Comparison of ENCODE assay signal across 22 cellular contexts in the genomic region with DNA sequence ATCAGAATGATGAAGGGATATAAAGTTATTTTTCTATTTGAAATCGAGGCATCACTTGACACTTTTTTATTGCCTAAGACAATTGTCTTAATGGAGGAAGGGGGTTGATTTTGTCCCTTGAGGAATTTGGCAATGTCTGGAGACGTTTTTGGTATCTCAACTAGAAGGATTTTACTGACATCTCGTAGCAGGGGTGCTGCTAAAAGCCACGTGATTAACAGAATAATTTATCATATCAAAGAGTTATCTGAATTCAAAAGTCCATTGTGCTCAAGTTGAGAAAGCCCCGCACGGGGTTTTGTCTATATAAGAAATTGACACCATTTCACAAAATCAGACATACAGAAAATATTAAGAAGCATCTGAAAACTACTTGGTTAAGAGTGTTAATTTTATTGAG. TPM values are rescaled to one million over a fixed set of nuclear protein-coding genes. Genes with fewer than 3 reads are reported as not detected.
A peak's percentile ranks its signal among the peaks of the same experiment; 100 is the strongest.
DNase-seq lines count a peak whose midpoint lies in the region; ATAC-seq and TF ChIP-seq lines count a peak whose summit lies in the region.
"Had no signal": no experiment of that assay in that cellular context is flagged by ENCODE, and none has a peak within 500 bp of the region (broad histone marks: within the 10 kb centered on the region; RNA-seq: fewer than 3 reads in every experiment).

No MANE protein-coding gene starts in this region.

- TF ChIP-seq CTCF in Caco-2 (IDR thresholded peaks at IDR 0.05; ENCODE audit: insufficient read depth in 1 of 2, low read depth in 1 of 2, low read length in 1 of 2, severe bottlenecking in 1 of 2, unreplicated experiment in 1 of 2) = no peak
- TF ChIP-seq CTCF in dorsolateral prefrontal cortex (IDR thresholded peaks at IDR 0.05 in 54 of 56, conservative IDR thresholded peaks at IDR 0.05 in 2 of 56; ENCODE audit: low read depth in 1 of 56, partially characterized antibody in 56 of 56) = no peak

- H3K27ac ChIP-seq in dorsolateral prefrontal cortex (peak overlapping the region in 58 of 59 donors; percentile 50 to 93 (median 86)), substantia nigra (ENCODE audit: low read depth, low read length, poor library complexity, severe bottlenecking) (peak overlapping the region; percentile 65)
- H3K27ac ChIP-seq: 22Rv1, A549, C4-2B had no signal

- ATAC-seq in GM21786 (IDR thresholded peaks at IDR 0.05; ENCODE audit: unreplicated experiment) = no peak
- ATAC-seq: A549, GM12878, K562 had no signal

- no peak for DNase-seq in Caco-2
- no peak for DNase-seq in dorsolateral prefrontal cortex
- peak; percentile 17 for DNase-seq in medulla oblongata (ENCODE audit: extremely low spot score)
- DNase-seq in substantia nigra (lab: John Stamatoyannopoulos, UW) = peak in 1 of 49 donors; percentile 0
- DNase-seq in activated effector memory CD4-positive, alpha-beta T cell treated with anti-CD3 and anti-CD28 coated beads, Interleukin-2, amount 50 U/mL, for 16 hours = no peak
- no peak for DNase-seq in NCI-H2081 (lab: John Stamatoyannopoulos, UW)
- DNase-seq: AML-193; Calu3; CD4-positive, alpha-beta T cell; DND-41; EL; IMR-90 had no signal

- no TSS peak for BruUV-seq in Caco-2 (replicated peaks; lab: Mats Ljungman, UMichigan)

- H3K4me3 ChIP-seq in Caco-2 (ENCODE audit: low read depth, low read length) (no peak overlapping the region), dorsolateral prefrontal cortex (peak overlapping the region in 8 of 59 donors; percentile 14 to 38 (median 24))
- H3K4me3 ChIP-seq: A549, GM12878, HAP-1, K562 had no signal

- H3K4me1 Mint-ChIP-seq in Caco-2 (ENCODE audit: low read depth, unreplicated experiment) = peaks cover 5% of the 10 kb centered on the region

- no peaks in the 10 kb centered on the region for H3K9me3 ChIP-seq in Caco-2
- H3K9me3 ChIP-seq: A549, HAP-1 had no signal

- no peaks in the 10 kb centered on the region for H3K36me3 Mint-ChIP-seq in Caco-2 (ENCODE audit: insufficient read depth, unreplicated experiment)

- POLR2A ChIA-PET in Caco-2 (lab: Charles Lee) = no interaction called here

- no peaks in the 10 kb centered on the region for H3K27me3 ChIP-seq in Caco-2 (replicated peaks; ENCODE audit: control insufficient read depth, insufficient read depth, low read length)
- peaks cover 0 to 12% (median 0%) of the 10 kb centered on the region in 45 donors for H3K27me3 ChIP-seq in dorsolateral prefrontal cortex

- peak overlapping the region; percentile 52 for H3K27ac Mint-ChIP-seq in Caco-2 (ENCODE audit: unreplicated experiment)
- H3K27ac Mint-ChIP-seq: CD4-positive, alpha-beta T cell had no signal

- H3K4me1 ChIP-seq in Caco-2 = peaks cover 3% of the 10 kb centered on the region; the same call in 1 of the 2 replicates
- H3K4me1 ChIP-seq: A549 had no signal

- intact Hi-C loops in Caco-2 (cut with micrococcal nuclease; ENCODE audit: unreplicated experiment) = no loop called here
- intact Hi-C loops in dorsolateral prefrontal cortex (cut with DNase I) = loop anchor here in 1 of 2 donors (2.0 kb wide), 1 partner anchor 38 kb away; no protein-coding TSS in a partner anchor

- H3K9me3 Mint-ChIP-seq in Caco-2 (ENCODE audit: unreplicated experiment) = no peaks in the 10 kb centered on the region
- H3K9me3 Mint-ChIP-seq: CD4-positive, alpha-beta T cell had no signal

- CTCF ChIA-PET in Caco-2 (lab: Charles Lee) = no interaction called here

- no peak overlapping the region for H3K4me3 Mint-ChIP-seq in Caco-2 (ENCODE audit: unreplicated experiment)
- H3K4me3 Mint-ChIP-seq: CD4-positive, alpha-beta T cell had no signal

- H3K36me3 ChIP-seq in Caco-2 (ENCODE audit: control insufficient read depth, insufficient read depth, low read length) = no peaks in the 10 kb centered on the region
- H3K36me3 ChIP-seq: HAP-1 had no signal

- peaks cover 5% of the 10 kb centered on the region for H3K27me3 Mint-ChIP-seq in Caco-2 (ENCODE audit: insufficient read depth, unreplicated experiment)

RNA-seq across cellular contexts. Expression of gene TAAR6, which starts 1.5 kb away (rescaled TPM):
- total RNA-seq in Caco-2 (2022) = not detected in 2 replicates
- total RNA-seq in dorsolateral prefrontal cortex = 1 to 10 TPM in 1 of 120 experiments, under 1 TPM in 5, not detected in 114; 0.35 to 1.2 (median 0.51) TPM
- total RNA-seq: Calu3; CD4-positive, alpha-beta T cell; G401; GM12878; H4; HT1080; IMR-90; K562 had no signal

RNA-seq across cellular contexts. Expression of gene TAAR8, which starts 16.1 kb away (rescaled TPM):
- not detected in 2 replicates for total RNA-seq in Caco-2 (2022)
- not detected for total RNA-seq in dorsolateral prefrontal cortex
- total RNA-seq: Calu3; CD4-positive, alpha-beta T cell; G401; GM12878; H4; HT1080; IMR-90; K562 had no signal

RNA-seq across cellular contexts. Expression of gene TAAR5, which starts 20.9 kb away (rescaled TPM):
- total RNA-seq in Caco-2 (2022) (not detected in 2 replicates), dorsolateral prefrontal cortex (under 1 TPM in 1 of 120 experiments, not detected in 119; 0.45 TPM)
- total RNA-seq: Calu3; CD4-positive, alpha-beta T cell; G401; GM12878; H4; HT1080; IMR-90; K562 had no signal

RNA-seq across cellular contexts. Expression of gene TAAR9, which starts 30.5 kb away (rescaled TPM):
- not detected in 2 replicates for total RNA-seq in Caco-2 (2022)
- not detected for total RNA-seq in dorsolateral prefrontal cortex
- total RNA-seq: Calu3; CD4-positive, alpha-beta T cell; G401; GM12878; H4; HT1080; IMR-90; K562 had no signal

RNA-seq across cellular contexts. Expression of gene TAAR2, which starts 55.5 kb away (rescaled TPM):
- total RNA-seq in Caco-2 (2022) (not detected in 2 replicates), dorsolateral prefrontal cortex (not detected)
- total RNA-seq: Calu3; CD4-positive, alpha-beta T cell; G401; GM12878; H4; HT1080; IMR-90; K562 had no signal
